Comparison of ENCODE assay signal across 21 cellular contexts in the genomic region with DNA sequence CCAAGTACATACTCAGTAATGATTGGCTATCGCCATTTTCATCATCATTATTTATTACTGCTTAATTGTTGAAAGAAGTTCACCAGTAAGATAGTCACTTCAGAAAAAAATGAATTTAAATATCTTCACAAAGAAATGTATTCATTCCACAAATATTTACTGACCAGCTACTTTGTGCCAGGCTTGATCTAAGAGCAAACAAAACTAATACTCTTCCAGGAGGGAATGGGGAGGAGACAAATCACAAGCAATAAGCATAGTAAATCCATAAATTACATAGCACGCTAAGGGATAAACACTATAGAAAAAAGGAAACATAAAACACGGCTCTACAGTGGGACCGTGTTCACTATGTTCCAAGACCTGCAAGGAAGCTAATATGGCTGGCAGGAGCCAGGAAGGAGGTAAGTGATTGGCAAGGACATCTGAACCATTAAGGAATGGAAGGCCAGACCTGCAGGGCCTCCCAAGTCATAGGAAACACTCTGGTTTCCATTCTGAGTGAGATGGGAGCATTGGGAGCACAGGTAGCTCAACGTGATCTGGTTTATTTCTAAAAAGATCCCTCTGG.
"Had no signal": no experiment of that assay in that cellular context is flagged by ENCODE, and none has a peak within 500 bp of the region (broad histone marks: within the 10 kb centered on the region; RNA-seq: fewer than 3 reads in every experiment).

No MANE protein-coding gene starts in this region.

- H3K27ac Mint-ChIP-seq: effector memory CD8-positive, alpha-beta T cell; natural killer cell; stimulated activated effector memory CD8-positive, alpha-beta T cell treated with anti-CD3 and anti-CD28 coated beads, Interleukin-12 subunit alpha, Interleukin-12 subunit beta, amount 100 ng/mL, for 72 hours had no signal

- H3K36me3 Mint-ChIP-seq: natural killer cell; stimulated activated effector memory CD8-positive, alpha-beta T cell treated with anti-CD3 and anti-CD28 coated beads, Interleukin-12 subunit alpha, Interleukin-12 subunit beta, amount 100 ng/mL, for 72 hours had no signal

- H3K27ac ChIP-seq: lower lobe of right lung, pancreas, stomach, thyroid gland had no signal

- H3K4me3 ChIP-seq: lower lobe of right lung, pancreas, smooth muscle cell, stomach, thyroid gland had no signal

- H3K9me3 ChIP-seq: lower lobe of right lung, pancreas, stomach, thyroid gland had no signal

- ATAC-seq: effector memory CD8-positive, alpha-beta T cell; left ventricle myocardium superior; lower lobe of right lung; natural killer cell; pancreas; sciatic nerve; stimulated activated effector memory CD8-positive, alpha-beta T cell treated with anti-CD3 and anti-CD28 coated beads, Interleukin-12 subunit alpha, Interleukin-12 subunit beta, amount 100 ng/mL, for 72 hours had no signal

- DNase-seq: cortex of kidney; effector memory CD8-positive, alpha-beta T cell; hypothalamus; immature natural killer cell; islet precursor cell; kidney glomerular epithelial cell; left ventricle myocardium superior; lower lobe of right lung; natural killer cell; occipital lobe; pancreas; retina; stimulated activated CD4-positive, alpha-beta T cell treated with anti-CD3 and anti-CD28 coated beads, Interleukin-12 subunit alpha, Interleukin-12 subunit beta, amount 100 ng/mL, for 4 hours; stimulated activated CD4-positive, alpha-beta T cell treated with anti-CD3 and anti-CD28 coated beads, Interleukin-1b, Interleukin-23, amount 100 ng/mL, for 48 hours; stimulated activated CD4-positive, alpha-beta T cell treated with anti-CD3 and anti-CD28 coated beads, Interleukin-4, amount 100 ng/mL, for 1 hour; stimulated activated naive CD4-positive, alpha-beta T cell treated with Interleukin-2 at 50 U/mL for 16 hours; stomach; thyroid gland had no signal

- H3K36me3 ChIP-seq: lower lobe of right lung, pancreas, stomach, thyroid gland had no signal

- H3K27me3 ChIP-seq: pancreas, stomach, thyroid gland had no signal

- H3K4me2 ChIP-seq: smooth muscle cell had no signal

- H3K9me3 Mint-ChIP-seq: effector memory CD8-positive, alpha-beta T cell; immature natural killer cell; natural killer cell; stimulated activated effector memory CD8-positive, alpha-beta T cell treated with anti-CD3 and anti-CD28 coated beads, Interleukin-12 subunit alpha, Interleukin-12 subunit beta, amount 100 ng/mL, for 72 hours had no signal
